In the genomic region with DNA sequence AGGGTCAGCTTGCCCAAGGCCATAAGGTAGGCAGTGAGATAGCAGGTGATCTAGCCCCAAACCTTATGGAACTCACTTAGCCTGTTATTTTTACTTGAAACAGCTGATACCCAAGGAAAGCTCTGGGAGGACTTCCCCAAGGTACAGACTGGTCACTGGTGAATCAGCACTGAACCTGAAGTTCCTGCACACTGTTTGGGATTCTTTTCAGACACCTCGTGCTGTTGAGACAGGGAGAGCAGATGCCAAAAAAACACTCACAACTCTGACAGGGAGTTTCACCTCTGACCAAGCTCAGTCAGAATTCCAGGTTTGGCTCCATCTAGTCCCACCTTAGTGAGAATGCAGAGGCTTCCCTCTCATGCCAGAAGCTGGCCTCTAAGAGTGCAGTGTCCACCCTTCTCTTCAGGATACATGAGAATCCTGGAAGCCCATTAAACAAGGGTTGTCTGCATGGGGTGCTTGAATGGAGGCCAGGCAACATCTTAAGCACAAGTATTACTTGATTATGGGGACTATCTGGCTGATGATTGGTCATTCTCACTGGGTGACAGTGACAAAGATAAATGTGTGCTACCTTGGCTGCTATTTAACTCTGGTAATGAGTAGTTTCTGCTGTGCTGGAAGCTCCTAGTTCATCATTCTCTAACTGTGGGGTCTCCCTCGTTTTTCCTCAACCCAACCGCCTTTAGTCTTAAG, we compare ENCODE assay signal across 21 cellular contexts.
DNase-seq lines count a peak whose midpoint lies in the region; ATAC-seq and TF ChIP-seq lines count a peak whose summit lies in the region.
"Had no signal": no experiment of that assay in that cellular context is flagged by ENCODE, and none has a peak within 500 bp of the region (broad histone marks: within the 10 kb centered on the region; RNA-seq: fewer than 3 reads in every experiment).

No MANE protein-coding gene starts in this region.

- H2AFZ ChIP-seq in OCI-LY3 (ENCODE audit: low read depth, low read length), result peak overlapping the region; percentile 52; the same call in 1 of the 2 replicates

- H3K4me2 ChIP-seq in OCI-LY3 (ENCODE audit: low read length), result peak overlapping the region; percentile 57
- H3K4me2 ChIP-seq: BLaER1 treated with 17β-estradiol and CSF1 and Interleukin-3, amounts not matched to agents 10 nM and 100 nM; KMS-11 had no signal

- H3K9ac ChIP-seq in OCI-LY3 (ENCODE audit: low read length), result no peak overlapping the region
- H3K9ac ChIP-seq: BLaER1 treated with 17β-estradiol and CSF1 and Interleukin-3, amounts not matched to agents 10 nM and 100 nM; KMS-11 had no signal

- H3K9me3 ChIP-seq in right atrium auricular region, result no peaks in the 10 kb centered on the region
- peaks cover under 1% of the 10 kb centered on the region; the same call in 1 of the 2 replicates for H3K9me3 ChIP-seq in OCI-LY3 (ENCODE audit: insufficient read depth, low read length)

- no peak overlapping the region for H3K4me3 Mint-ChIP-seq in progenitor cell of endocrine pancreas (ENCODE audit: low read depth)
- no peak overlapping the region for H3K4me3 Mint-ChIP-seq in nephron progenitor cell
- H3K4me3 Mint-ChIP-seq: CD8-positive, alpha-beta memory T cell had no signal

- no peak overlapping the region for H3K4me3 ChIP-seq in right atrium auricular region
- H3K4me3 ChIP-seq in OCI-LY3 (ENCODE audit: low read length), result peak overlapping the region; percentile 11; the same call in 1 of the 2 replicates
- H3K4me3 ChIP-seq: BLaER1 treated with 17β-estradiol and CSF1 and Interleukin-3, amounts not matched to agents 10 nM and 100 nM; SJCRH30 had no signal

- H3K4me1 ChIP-seq in right atrium auricular region, result no peaks in the 10 kb centered on the region
- H3K4me1 ChIP-seq in OCI-LY3 (ENCODE audit: low read length), result peaks cover 59% of the 10 kb centered on the region
- H3K4me1 ChIP-seq: SJCRH30 had no signal

- no peaks in the 10 kb centered on the region for H3K36me3 ChIP-seq in right atrium auricular region
- no peaks in the 10 kb centered on the region for H3K36me3 ChIP-seq in OCI-LY3 (replicated peaks; ENCODE audit: low read depth, low read length)
- H3K36me3 ChIP-seq: BLaER1 treated with 17β-estradiol and CSF1 and Interleukin-3, amounts not matched to agents 10 nM and 100 nM; SJCRH30 had no signal

- H4K20me1 ChIP-seq in OCI-LY3 (ENCODE audit: insufficient read depth, low read length), result no peaks in the 10 kb centered on the region
- H4K20me1 ChIP-seq: BLaER1 treated with 17β-estradiol and CSF1 and Interleukin-3, amounts not matched to agents 10 nM and 100 nM had no signal

- intact Hi-C loops in Right ventricle myocardium superior (cut with DNase I), result no loop called here

- ATAC-seq in Right ventricle myocardium superior (ENCODE audit: poor library complexity), result peak; percentile 92
- peak; percentile 26 for ATAC-seq in esophagus mucosa
- ATAC-seq in HG03520 (IDR thresholded peaks at IDR 0.05; ENCODE audit: unreplicated experiment), result no peak

- H3K27me3 ChIP-seq in right atrium auricular region, result no peaks in the 10 kb centered on the region
- peaks cover 66% of the 10 kb centered on the region for H3K27me3 ChIP-seq in OCI-LY3 (ENCODE audit: low read depth, low read length)
- H3K27me3 ChIP-seq: BLaER1 treated with 17β-estradiol and CSF1 and Interleukin-3, amounts not matched to agents 10 nM and 100 nM had no signal

- no peaks in the 10 kb centered on the region for H3K27me3 Mint-ChIP-seq in progenitor cell of endocrine pancreas
- H3K27me3 Mint-ChIP-seq in nephron progenitor cell (ENCODE audit: low read depth, poor library complexity), result no peaks in the 10 kb centered on the region

- H3K27ac ChIP-seq in right atrium auricular region (no peak overlapping the region), OCI-LY3 (ENCODE audit: low read length) (peak overlapping the region; percentile 57)
- H3K27ac ChIP-seq: BLaER1 treated with 17β-estradiol and CSF1 and Interleukin-3, amounts not matched to agents 10 nM and 100 nM; HL-60; KMS-11; SJCRH30 had no signal

- H3K27ac Mint-ChIP-seq in progenitor cell of endocrine pancreas (peak overlapping the region; percentile 56), nephron progenitor cell (no peak overlapping the region)
- H3K27ac Mint-ChIP-seq: CD8-positive, alpha-beta memory T cell had no signal

- TF ChIP-seq CTCF in right atrium auricular region (IDR thresholded peaks at IDR 0.05) (no peak), OCI-LY3 (IDR thresholded peaks at IDR 0.05; ENCODE audit: low read depth, low read length) (no peak), progenitor cell of endocrine pancreas (IDR thresholded peaks at IDR 0.05; ENCODE audit: unreplicated experiment) (no peak), nephron progenitor cell (IDR thresholded peaks at IDR 0.05) (no peak)

- H3K36me3 Mint-ChIP-seq in progenitor cell of endocrine pancreas (ENCODE audit: insufficient read depth), result no peaks in the 10 kb centered on the region
- H3K36me3 Mint-ChIP-seq in nephron progenitor cell (ENCODE audit: low read depth), result no peaks in the 10 kb centered on the region
- H3K36me3 Mint-ChIP-seq: CD8-positive, alpha-beta memory T cell had no signal

- H3K4me1 Mint-ChIP-seq in progenitor cell of endocrine pancreas (ENCODE audit: low read depth) (peaks cover 33% of the 10 kb centered on the region), nephron progenitor cell (peaks cover 11% of the 10 kb centered on the region)
- H3K4me1 Mint-ChIP-seq: CD8-positive, alpha-beta memory T cell had no signal

- H3K9me3 Mint-ChIP-seq in progenitor cell of endocrine pancreas (ENCODE audit: low read depth) (no peaks in the 10 kb centered on the region), nephron progenitor cell (peaks cover 4% of the 10 kb centered on the region)
- H3K9me3 Mint-ChIP-seq: CD8-positive, alpha-beta memory T cell had no signal

- DNase-seq in Right ventricle myocardium superior, result no peak
- DNase-seq in right atrium auricular region (ENCODE audit: low spot score), result no peak
- DNase-seq in progenitor cell of endocrine pancreas (ENCODE audit: low spot score, unreplicated experiment), result no peak
- no peak for DNase-seq in NCI-H1417 treated with DMSO at 0.1 percent for 48 hours (lab: John Stamatoyannopoulos, UW)
- no peak for DNase-seq in nephron progenitor cell
- DNase-seq: CD8-positive, alpha-beta memory T cell; DMS53; EL; NCI-H1048; NCI-H2081 treated with DMSO at 0.1 percent for 48 hours; NCI-H510A; NCI-H748 treated with DMSO at 0.1 percent for 48 hours; OCI-M1; RPMI8226; SJCRH30 had no signal

- no peaks in the 10 kb centered on the region for H3K79me2 ChIP-seq in OCI-LY3 (ENCODE audit: low read length)
